ENCODE assay signal across 17 cellular contexts in the genomic region with DNA sequence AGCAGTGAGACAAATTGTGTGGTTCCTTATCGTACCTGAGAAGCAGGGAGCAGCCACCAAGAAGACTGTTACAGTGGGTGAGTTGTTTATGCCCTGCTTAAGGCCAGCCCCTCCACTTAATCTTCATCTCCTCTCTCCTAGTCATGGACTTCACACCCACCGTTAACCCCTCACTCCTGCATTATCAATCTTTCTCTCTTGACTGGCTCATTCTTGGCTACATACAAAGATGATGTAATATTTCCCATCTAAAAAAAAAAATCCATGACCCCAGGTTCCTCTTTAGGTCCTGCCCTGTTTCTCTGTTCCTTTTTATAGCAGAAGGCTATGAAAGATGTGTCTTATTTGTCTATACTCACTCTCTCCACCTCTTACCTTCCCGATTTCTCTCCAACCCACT.
DNase-seq lines count a peak whose midpoint lies in the region; ATAC-seq and TF ChIP-seq lines count a peak whose summit lies in the region.
"Had no signal": no experiment of that assay in that cellular context is flagged by ENCODE, and none has a peak within 500 bp of the region (broad histone marks: within the 10 kb centered on the region; RNA-seq: fewer than 3 reads in every experiment).

No MANE protein-coding gene starts in this region.

- POLR2A ChIA-PET in activated B cell treated with CpG ODN at 0.5 μM for 24 hours (lab: Charles Lee), result no interaction called here

- CTCF ChIA-PET in activated B cell treated with CpG ODN at 0.5 μM for 24 hours (lab: Charles Lee), result no interaction called here

- H3K4me3 Mint-ChIP-seq in activated B cell treated with CpG ODN at 0.5 μM for 24 hours (no peak overlapping the region), neural crest cell (no peak overlapping the region)
- H3K4me3 Mint-ChIP-seq: activated naive CD8-positive, alpha-beta T cell treated with anti-CD3 and anti-CD28 coated beads, Interleukin-2, amount 50 U/mL, for 24 hours; nephron had no signal

- H3K27me3 Mint-ChIP-seq in activated B cell treated with CpG ODN at 0.5 μM for 24 hours, result no peaks in the 10 kb centered on the region
- no peaks in the 10 kb centered on the region for H3K27me3 Mint-ChIP-seq in neural crest cell (ENCODE audit: low read depth)
- H3K27me3 Mint-ChIP-seq: activated naive CD8-positive, alpha-beta T cell treated with anti-CD3 and anti-CD28 coated beads, Interleukin-2, amount 50 U/mL, for 24 hours had no signal

- peaks cover 30% of the 10 kb centered on the region for H3K4me1 Mint-ChIP-seq in activated B cell treated with CpG ODN at 0.5 μM for 24 hours
- H3K4me1 Mint-ChIP-seq in neural crest cell, result peaks cover 12% of the 10 kb centered on the region

- H3K36me3 Mint-ChIP-seq in activated B cell treated with CpG ODN at 0.5 μM for 24 hours (ENCODE audit: low read depth) (peaks cover 15% of the 10 kb centered on the region), neural crest cell (ENCODE audit: low read depth) (no peaks in the 10 kb centered on the region)

- DNase-seq in NOMO-1 treated with dmso at 0.1 percent for 144 hours (lab: John Stamatoyannopoulos, UW; ENCODE audit: unreplicated experiment) (peak; percentile 58), activated B cell treated with CpG ODN at 0.5 μM for 24 hours (no peak), neural crest cell (ENCODE audit: low read depth, low spot score) (no peak), NCI-H446 treated with DMSO at 0.1 percent for 48 hours (lab: John Stamatoyannopoulos, UW) (no peak), T1000 (lab: John Stamatoyannopoulos, UW) (no peak)
- DNase-seq: activated CD4-positive, alpha-beta T cell treated with anti-CD3 and anti-CD28 coated beads, Interleukin-2, amount 50 U/mL, for 4 hours; activated naive CD8-positive, alpha-beta T cell treated with anti-CD3 and anti-CD28 coated beads, Interleukin-2, amount 50 U/mL, for 24 hours; activated T-cell treated with anti-CD3 and anti-CD28 coated beads, Interleukin-2, amount 50 U/mL, for 48 hours; cerebellar nuclear complex; Karpas-422; NCI-H1694 treated with DMSO at 0.1 percent for 48 hours; NCI-H526; retina; stimulated activated CD4-positive, alpha-beta T cell treated with anti-CD3 and anti-CD28 coated beads, Interleukin-15, amount 100 ng/mL, for 24 hours had no signal

- TF ChIP-seq CTCF in activated B cell treated with CpG ODN at 0.5 μM for 24 hours (IDR thresholded peaks at IDR 0.05) (no peak), neural crest cell (conservative IDR thresholded peaks at IDR 0.05) (no peak)

- H3K27ac Mint-ChIP-seq in activated B cell treated with CpG ODN at 0.5 μM for 24 hours (peak overlapping the region; percentile 38), neural crest cell (ENCODE audit: unreplicated experiment) (peak overlapping the region; percentile 3)
- H3K27ac Mint-ChIP-seq: activated naive CD8-positive, alpha-beta T cell treated with anti-CD3 and anti-CD28 coated beads, Interleukin-2, amount 50 U/mL, for 24 hours had no signal

- ATAC-seq in GM18868 (IDR thresholded peaks at IDR 0.05; ENCODE audit: unreplicated experiment) (peak; percentile 40), activated B cell treated with CpG ODN at 0.5 μM for 24 hours (ENCODE audit: low read depth) (peak; percentile 72), HG03469 (IDR thresholded peaks at IDR 0.05; ENCODE audit: unreplicated experiment) (no peak)
- ATAC-seq: activated naive CD8-positive, alpha-beta T cell treated with anti-CD3 and anti-CD28 coated beads, Interleukin-2, amount 50 U/mL, for 24 hours had no signal

- intact Hi-C loops in activated B cell treated with CpG ODN at 0.5 μM for 24 hours (cut with micrococcal nuclease), result no loop called here

- H3K9me3 Mint-ChIP-seq in activated B cell treated with CpG ODN at 0.5 μM for 24 hours (no peaks in the 10 kb centered on the region), neural crest cell (peaks cover 3% of the 10 kb centered on the region)
- H3K9me3 Mint-ChIP-seq: activated naive CD8-positive, alpha-beta T cell treated with anti-CD3 and anti-CD28 coated beads, Interleukin-2, amount 50 U/mL, for 24 hours; nephron had no signal
